14 cellular contexts compared by ENCODE assay signal in genomic region chr20:57749861-57750260, GRCh38. TPM values are rescaled to one million over a fixed set of nuclear protein-coding genes. Genes with fewer than 3 reads are reported as not detected.
"Had no signal": no experiment of that assay in that cellular context is flagged by ENCODE, and none has a peak within 500 bp of the region (broad histone marks: within the 10 kb centered on the region; RNA-seq: fewer than 3 reads in every experiment).

No MANE protein-coding gene starts in this region.

- H3K9me3 ChIP-seq: transverse colon had no signal

- H3K27ac Mint-ChIP-seq: activated CD4-positive, alpha-beta T cell treated with anti-CD3 and anti-CD28 coated beads, Interleukin-2, amount 10 ng/mL, durations not matched to agents 7 days and 5 days; activated T-helper 1 cell treated with anti-CD3 and anti-CD28 coated beads, Interleukin-12 subunit alpha, Interleukin-12 subunit beta, Interleukin-2, Interleukin-4 antibody, amounts not matched to agents 30 ng/mL and 10 ng/mL and 1 ng/mL, durations not matched to agents 14 hours and 24 hours and 36 hours; immature natural killer cell; neural progenitor cell had no signal

- H3K9me3 Mint-ChIP-seq: activated CD4-positive, alpha-beta T cell treated with anti-CD3 and anti-CD28 coated beads, Interleukin-2, amount 10 ng/mL, durations not matched to agents 7 days and 5 days; activated T-helper 1 cell treated with anti-CD3 and anti-CD28 coated beads, Interleukin-12 subunit alpha, Interleukin-12 subunit beta, Interleukin-2, Interleukin-4 antibody, amounts not matched to agents 30 ng/mL and 10 ng/mL and 1 ng/mL, durations not matched to agents 14 hours and 24 hours and 36 hours; effector memory CD8-positive, alpha-beta T cell; immature natural killer cell; stimulated activated naive B cell treated with anti-CD40 and anti-IgM and Interleukin-4, amounts not matched to agents 10 μg/mL and 1 μg/mL and 100 μg/mL, for 72 hours had no signal

- ATAC-seq: effector memory CD8-positive, alpha-beta T cell had no signal

- H3K4me3 Mint-ChIP-seq: activated CD4-positive, alpha-beta T cell treated with anti-CD3 and anti-CD28 coated beads, Interleukin-2, amount 10 ng/mL, durations not matched to agents 7 days and 5 days; activated T-helper 1 cell treated with anti-CD3 and anti-CD28 coated beads, Interleukin-12 subunit alpha, Interleukin-12 subunit beta, Interleukin-2, Interleukin-4 antibody, amounts not matched to agents 30 ng/mL and 10 ng/mL and 1 ng/mL, durations not matched to agents 14 hours and 24 hours and 36 hours; neural progenitor cell had no signal

- H3K36me3 Mint-ChIP-seq: immature natural killer cell; neural progenitor cell; stimulated activated naive B cell treated with anti-CD40 and anti-IgM and Interleukin-4, amounts not matched to agents 10 μg/mL and 1 μg/mL and 100 μg/mL, for 72 hours had no signal

- H3K36me3 ChIP-seq: heart left ventricle, neural progenitor cell, transverse colon had no signal

- H3K27me3 ChIP-seq: heart left ventricle, neural progenitor cell, transverse colon had no signal

- FAIRE-seq: frontal cortex had no signal

- H3K27ac ChIP-seq: epithelial cell of prostate, neural progenitor cell had no signal

- DNase-seq: activated CD4-positive, alpha-beta T cell treated with anti-CD3 and anti-CD28 coated beads, Interleukin-2, amount 10 ng/mL, durations not matched to agents 7 days and 5 days; activated CD4-positive, CD25-positive, alpha-beta regulatory T cell; activated CD8-positive, alpha-beta memory T cell treated with anti-CD3 and anti-CD28 coated beads for 24 hours; activated naive CD4-positive, alpha-beta T cell treated with Interleukin-2 at 50 U/mL for 16 hours; effector memory CD8-positive, alpha-beta T cell; immature natural killer cell; stimulated activated naive B cell treated with anti-CD40 and anti-IgM and Interleukin-4, amounts not matched to agents 10 μg/mL and 1 μg/mL and 100 μg/mL, for 72 hours; T-helper 2 cell; transverse colon had no signal

- H3K4me2 ChIP-seq: neural progenitor cell had no signal

- H3K9ac ChIP-seq: neural progenitor cell had no signal

- H3K4me3 ChIP-seq: neural progenitor cell had no signal

RNA-seq across cellular contexts. Expression of gene PMEPA1, which starts 40.0 kb away (rescaled TPM):
- polyA plus RNA-seq: immature natural killer cell had no signal
